18 cellular contexts compared by ENCODE assay signal in the genomic region with DNA sequence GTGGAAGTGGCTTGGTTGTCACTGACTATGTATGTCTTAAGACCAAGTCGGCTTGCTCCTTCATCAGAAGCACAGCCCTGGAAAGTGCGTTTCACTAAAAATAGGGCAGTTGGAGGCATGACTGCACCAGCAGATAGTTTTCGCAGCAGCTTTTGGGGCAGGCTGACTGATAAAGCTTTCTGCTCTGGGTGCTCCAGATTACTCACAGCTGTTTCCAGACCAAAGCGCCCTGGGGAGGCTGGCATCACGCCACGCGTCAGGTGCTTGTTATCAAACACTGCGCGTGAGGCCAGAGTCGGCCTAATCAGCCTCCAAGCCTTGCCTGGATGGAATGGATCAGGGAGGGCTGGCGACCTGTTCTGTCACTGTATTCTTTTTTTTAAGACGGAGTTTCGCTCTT. TPM values are rescaled to one million over a fixed set of nuclear protein-coding genes. Genes with fewer than 3 reads are reported as not detected.
A peak's percentile ranks its signal among the peaks of the same experiment; 100 is the strongest.
DNase-seq lines count a peak whose midpoint lies in the region; ATAC-seq and TF ChIP-seq lines count a peak whose summit lies in the region.
"Had no signal": no experiment of that assay in that cellular context is flagged by ENCODE, and none has a peak within 500 bp of the region (broad histone marks: within the 10 kb centered on the region; RNA-seq: fewer than 3 reads in every experiment).

No MANE protein-coding gene starts in this region.

- no peak overlapping the region for H2BK20ac ChIP-seq in IMR-90 (ENCODE audit: low read depth, low read length)

- BruUV-seq in IMR-90 (replicated peaks; lab: Mats Ljungman, UMichigan): no TSS peak

- H3K27me3 Mint-ChIP-seq in activated CD4-positive, alpha-beta T cell treated with anti-CD3 and anti-CD28 coated beads, Interleukin-2, amount 10 ng/mL, durations not matched to agents 24 days and 14 days: no peaks in the 10 kb centered on the region

- H2BK120ac ChIP-seq in IMR-90 (ENCODE audit: low read depth, low read length) (no peak overlapping the region), neuronal stem cell (ENCODE audit: low read depth, low read length) (no peak overlapping the region)

- H3K4me2 ChIP-seq in IMR-90 (ENCODE audit: low read depth, low read length) (no peak overlapping the region), neuronal stem cell (ENCODE audit: insufficient read depth, low read length, poor library complexity, severe bottlenecking) (no peak overlapping the region)

- POLR2A ChIA-PET in IMR-90 (lab: Charles Lee; ENCODE audit: unreplicated experiment): no interaction called here

- H2BK12ac ChIP-seq in neuronal stem cell (ENCODE audit: low read length): no peak overlapping the region

- dilution Hi-C loops in IMR-90 (cut with HindIII; ENCODE audit: low sequenced_read_pairs, unreplicated experiment): no loop called here

- H3K9ac ChIP-seq in IMR-90 (ENCODE audit: low read depth, low read length) (no peak overlapping the region), neuronal stem cell (ENCODE audit: low read depth, low read length, poor library complexity) (peak overlapping the region; percentile 45)
- H3K9ac ChIP-seq: parathyroid adenoma had no signal

- TF ChIP-seq POLR2A in IMR-90 (IDR thresholded peaks at IDR 0.05; ENCODE audit: low read depth, low read length): no peak

- no peak overlapping the region for H3K27ac ChIP-seq in IMR-90 (ENCODE audit: insufficient read depth, low read length)
- H3K27ac ChIP-seq in neuronal stem cell (replicated peaks; ENCODE audit: low read length): no peak overlapping the region
- H3K27ac ChIP-seq: colonic mucosa, parathyroid adenoma, SJSA1 had no signal

- ATAC-seq in IMR-90 (ENCODE audit: low read depth) (peak; percentile 59; the same call in 1 of the 2 replicates), GM19452 (IDR thresholded peaks at IDR 0.05; ENCODE audit: unreplicated experiment) (no peak), HG02588 (IDR thresholded peaks at IDR 0.05; ENCODE audit: unreplicated experiment) (no peak)
- ATAC-seq: activated CD8-positive, alpha-beta T cell treated with anti-CD3 and anti-CD28 coated beads for 36 hours; stimulated activated naive CD8-positive, alpha-beta T cell treated with anti-CD3 and anti-CD28 coated beads, Interleukin-15, amount 100 ng/mL, for 72 hours had no signal

- H4K91ac ChIP-seq in IMR-90 (ENCODE audit: insufficient read depth, low read depth, low read length) (no peak overlapping the region), neuronal stem cell (ENCODE audit: low read depth, low read length, poor library complexity) (no peak overlapping the region)

- no peaks in the 10 kb centered on the region for H4K20me1 ChIP-seq in IMR-90 (ENCODE audit: insufficient read depth, low read length)

- intact Hi-C loops in IMR-90 (cut with micrococcal nuclease): no loop called here
- intact Hi-C loops in activated CD4-positive, alpha-beta T cell treated with anti-CD3 and anti-CD28 coated beads, Interleukin-2, amount 10 ng/mL, durations not matched to agents 24 days and 14 days (cut with micrococcal nuclease): no loop called here

- peak; percentile 13 for DNase-seq in IMR-90
- DNase-seq in NCI-H345 (lab: John Stamatoyannopoulos, UW): peak; percentile 95
- peak; percentile 10 for DNase-seq in epithelial cell of esophagus (ENCODE audit: low read depth)
- no peak for DNase-seq in neuronal stem cell (ENCODE audit: low spot score)
- DNase-seq in activated CD4-positive, alpha-beta T cell treated with anti-CD3 and anti-CD28 coated beads, Interleukin-2, amount 10 ng/mL, durations not matched to agents 24 days and 14 days: no peak
- DNase-seq in iPS-NIHi7 (ENCODE audit: extremely low spot score): no peak
- DNase-seq: activated CD8-positive, alpha-beta T cell treated with anti-CD3 and anti-CD28 coated beads for 36 hours; colonic mucosa; H7; KG1; NCI-H1694; stimulated activated CD4-positive, alpha-beta T cell treated with anti-CD3 and anti-CD28 coated beads, Interleukin-12 subunit alpha, Interleukin-12 subunit beta, amount 100 ng/mL, for 4 hours; stimulated activated naive CD8-positive, alpha-beta T cell treated with anti-CD3 and anti-CD28 coated beads, Interleukin-15, amount 100 ng/mL, for 72 hours had no signal

- H3K27me3 ChIP-seq in IMR-90 (ENCODE audit: control insufficient read depth, insufficient read depth, low read length): peaks cover 17% of the 10 kb centered on the region
- H3K27me3 ChIP-seq in neuronal stem cell (ENCODE audit: control insufficient read depth in 3 of 3, insufficient read depth in 3 of 3, low read depth in 1 of 3, low read length in 3 of 3): peaks cover 0 to 13% (median 0%) of the 10 kb centered on the region in 3 experiments
- H3K27me3 ChIP-seq: colonic mucosa, SJSA1 had no signal

- no peak overlapping the region for H4K8ac ChIP-seq in IMR-90 (ENCODE audit: low read depth in 2 of 2, low read length in 2 of 2)
- no peak overlapping the region for H4K8ac ChIP-seq in neuronal stem cell (ENCODE audit: low read depth, low read length)

- no peaks in the 10 kb centered on the region for H3K9me1 ChIP-seq in IMR-90 (ENCODE audit: insufficient read depth, low read length)

- no peak overlapping the region for H2BK15ac ChIP-seq in IMR-90 (ENCODE audit: low read depth, low read length)
- H2BK15ac ChIP-seq in neuronal stem cell (ENCODE audit: low read length): no peak overlapping the region

- H3K18ac ChIP-seq in IMR-90 (ENCODE audit: low read depth, low read length): no peak overlapping the region
- no peak overlapping the region for H3K18ac ChIP-seq in neuronal stem cell (ENCODE audit: low read length)

- H3K14ac ChIP-seq in IMR-90 (replicated peaks; ENCODE audit: low read depth, low read length): no peak overlapping the region
- H3K14ac ChIP-seq in neuronal stem cell (ENCODE audit: low read length): no peak overlapping the region

- H2BK5ac ChIP-seq in IMR-90 (ENCODE audit: low read depth, low read length, poor library complexity, severe bottlenecking) (no peak overlapping the region), neuronal stem cell (ENCODE audit: low read length) (no peak overlapping the region)

- H2AK9ac ChIP-seq in IMR-90 (replicated peaks; ENCODE audit: low read depth, low read length, poor library complexity): no peak overlapping the region

- no peaks in the 10 kb centered on the region for H3K9me3 Mint-ChIP-seq in activated CD4-positive, alpha-beta T cell treated with anti-CD3 and anti-CD28 coated beads, Interleukin-2, amount 10 ng/mL, durations not matched to agents 24 days and 14 days
- H3K9me3 Mint-ChIP-seq: activated CD8-positive, alpha-beta T cell treated with anti-CD3 and anti-CD28 coated beads for 36 hours; stimulated activated naive CD8-positive, alpha-beta T cell treated with anti-CD3 and anti-CD28 coated beads, Interleukin-15, amount 100 ng/mL, for 72 hours had no signal

- in situ Hi-C loops in IMR-90 (cut with MboI; ENCODE audit: low sequenced_read_pairs): no loop called here

- H3K56ac ChIP-seq in IMR-90 (ENCODE audit: extremely low read depth, insufficient read depth, low read length): no peak overlapping the region

- no peak for TF ChIP-seq CTCF in IMR-90 (conservative IDR thresholded peaks at IDR 0.05; ENCODE audit: low read depth, low read length)
- TF ChIP-seq CTCF in epithelial cell of esophagus (IDR thresholded peaks at IDR 0.05; ENCODE audit: insufficient read depth, low read depth, low read length, missing control alignments): no peak

- no peaks in the 10 kb centered on the region for H3K4me1 Mint-ChIP-seq in activated CD4-positive, alpha-beta T cell treated with anti-CD3 and anti-CD28 coated beads, Interleukin-2, amount 10 ng/mL, durations not matched to agents 24 days and 14 days
- H3K4me1 Mint-ChIP-seq: stimulated activated naive CD8-positive, alpha-beta T cell treated with anti-CD3 and anti-CD28 coated beads, Interleukin-15, amount 100 ng/mL, for 72 hours had no signal

- H2AFZ ChIP-seq in IMR-90 (replicated peaks; ENCODE audit: low read length, poor library complexity): no peak overlapping the region
- H2AFZ ChIP-seq in neuronal stem cell (ENCODE audit: low read length): no peak overlapping the region
- H2AFZ ChIP-seq: parathyroid adenoma had no signal

- no peak for TF ChIP-seq RAD21 in IMR-90 (IDR thresholded peaks at IDR 0.05; ENCODE audit: low read length)

- H4K5ac ChIP-seq in IMR-90 (ENCODE audit: low read depth, low read length): no peak overlapping the region

- WGBS in IMR-90 (ENCODE audit: extremely low coverage in 2 of 2, insufficient read length in 1 of 2), 2 experiments: 32% methylated on average over 3 of the region's 13 CpGs; no CpG with 5 or more reads in 1 of the 2 experiments
- WGBS in neuronal stem cell (ENCODE audit: extremely low coverage in 2 of 2, insufficient read length in 2 of 2, insufficient replicate concordance in 1 of 2), 2 donors: no CpG with 5 or more reads among the region's 13 CpGs

- H3K36me3 ChIP-seq in IMR-90 (ENCODE audit: control insufficient read depth, insufficient read depth, low read length) (no peaks in the 10 kb centered on the region), neuronal stem cell (replicated peaks in 1 of 2; ENCODE audit: control insufficient read depth in 2 of 2, insufficient read depth in 2 of 2, low read length in 2 of 2) (no peaks in the 10 kb centered on the region)
- H3K36me3 ChIP-seq: colonic mucosa, SJSA1 had no signal

- H3K4ac ChIP-seq in IMR-90 (ENCODE audit: low read depth, low read length): no peak overlapping the region
- no peak overlapping the region for H3K4ac ChIP-seq in neuronal stem cell (ENCODE audit: low read length)

- H3K79me1 ChIP-seq in IMR-90 (ENCODE audit: low read depth in 1 of 2, low read length in 2 of 2) (no peaks in the 10 kb centered on the region), neuronal stem cell (ENCODE audit: low read depth, low read length) (no peaks in the 10 kb centered on the region)

- H3K9me3 ChIP-seq in IMR-90 (ENCODE audit: control insufficient read depth, insufficient read depth, low read length): no peaks in the 10 kb centered on the region
- no peaks in the 10 kb centered on the region for H3K9me3 ChIP-seq in neuronal stem cell (replicated peaks in 1 of 2; ENCODE audit: control insufficient read depth in 2 of 2, insufficient read depth in 1 of 2, low read depth in 1 of 2, low read length in 2 of 2)
- H3K9me3 ChIP-seq: colonic mucosa, SJSA1 had no signal

- H3K4me1 ChIP-seq in IMR-90 (ENCODE audit: control insufficient read depth, insufficient read depth, low read length) (no peaks in the 10 kb centered on the region), neuronal stem cell (ENCODE audit: control insufficient read depth in 2 of 2, insufficient read depth in 1 of 2, low read depth in 1 of 2, low read length in 2 of 2) (no peaks in the 10 kb centered on the region)
- H3K4me1 ChIP-seq: colonic mucosa, parathyroid adenoma, SJSA1 had no signal

- H2AK5ac ChIP-seq in IMR-90 (ENCODE audit: low read depth, low read length) (no peak overlapping the region), neuronal stem cell (ENCODE audit: low read depth, low read length) (no peak overlapping the region)

- no peaks in the 10 kb centered on the region for H3K36me3 Mint-ChIP-seq in activated CD4-positive, alpha-beta T cell treated with anti-CD3 and anti-CD28 coated beads, Interleukin-2, amount 10 ng/mL, durations not matched to agents 24 days and 14 days (ENCODE audit: low read depth)

- no peak overlapping the region for H3K4me3 ChIP-seq in IMR-90 (ENCODE audit: insufficient read depth, low read depth, low read length)
- no peak overlapping the region for H3K4me3 ChIP-seq in epithelial cell of esophagus (ENCODE audit: low read length)
- no peak overlapping the region for H3K4me3 ChIP-seq in neuronal stem cell (ENCODE audit: low read length in 2 of 2)
- H3K4me3 ChIP-seq: colonic mucosa, SJSA1 had no signal

- CTCF ChIA-PET in IMR-90 (lab: Yijun Ruan, JAX): no interaction called here

- H3K27ac Mint-ChIP-seq in activated CD4-positive, alpha-beta T cell treated with anti-CD3 and anti-CD28 coated beads, Interleukin-2, amount 10 ng/mL, durations not matched to agents 24 days and 14 days: no peak overlapping the region
- H3K27ac Mint-ChIP-seq: activated CD8-positive, alpha-beta T cell treated with anti-CD3 and anti-CD28 coated beads for 36 hours; stimulated activated naive CD8-positive, alpha-beta T cell treated with anti-CD3 and anti-CD28 coated beads, Interleukin-15, amount 100 ng/mL, for 72 hours had no signal

- H3K4me3 Mint-ChIP-seq in activated CD4-positive, alpha-beta T cell treated with anti-CD3 and anti-CD28 coated beads, Interleukin-2, amount 10 ng/mL, durations not matched to agents 24 days and 14 days: no peak overlapping the region
- H3K4me3 Mint-ChIP-seq: activated CD8-positive, alpha-beta T cell treated with anti-CD3 and anti-CD28 coated beads for 36 hours; stimulated activated naive CD8-positive, alpha-beta T cell treated with anti-CD3 and anti-CD28 coated beads, Interleukin-15, amount 100 ng/mL, for 72 hours had no signal

- H3K23ac ChIP-seq in IMR-90 (ENCODE audit: low read depth, low read length) (no peak overlapping the region), neuronal stem cell (ENCODE audit: low read depth, low read length, poor library complexity) (no peak overlapping the region)

RNA-seq across cellular contexts. Expression of gene LRRC10, which starts 13.3 kb away (rescaled TPM):
- not detected in 2 replicates for total RNA-seq in IMR-90 (2012; rRNA removed)
- not detected in 2 replicates for polyA plus RNA-seq in IMR-90 (2012; rRNA removed)
- not detected in 2 replicates for polyA plus RNA-seq in IMR-90 (2012; cell fraction: cytosol; rRNA removed)
- polyA plus RNA-seq in IMR-90 (2012; cell fraction: nucleus; rRNA removed; ENCODE audit: low replicate concordance): not detected in 2 replicates
- polyA plus RNA-seq in neuronal stem cell (2013, experiment 1 of 2): not detected
- polyA plus RNA-seq in neuronal stem cell (2013, experiment 2 of 2): not detected
- not detected in 2 replicates for total RNA-seq in activated CD4-positive, alpha-beta T cell treated with anti-CD3 and anti-CD28 coated beads, Interleukin-2, amount 10 ng/mL, durations not matched to agents 24 days and 14 days
- total RNA-seq: activated CD8-positive, alpha-beta T cell treated with anti-CD3 and anti-CD28 coated beads for 36 hours; colonic mucosa; epithelial cell of proximal tubule; H7; SJSA1 had no signal

RNA-seq across cellular contexts. Expression of gene CCT2, which starts 38.7 kb away (rescaled TPM):
- total RNA-seq in IMR-90 (2012; rRNA removed): 565 and 651 TPM in 2 replicates
- 194 TPM in 2 replicates for polyA plus RNA-seq in IMR-90 (2012; rRNA removed)
- 43.5 and 76.5 TPM in 2 replicates for polyA plus RNA-seq in IMR-90 (2012; cell fraction: cytosol; rRNA removed)
- 37.1 and 186 TPM in 2 replicates for polyA plus RNA-seq in IMR-90 (2012; cell fraction: nucleus; rRNA removed; ENCODE audit: low replicate concordance)
- polyA plus RNA-seq in neuronal stem cell (2013, experiment 1 of 2): 363 TPM
- polyA plus RNA-seq in neuronal stem cell (2013, experiment 2 of 2): 360 TPM
- total RNA-seq in activated CD4-positive, alpha-beta T cell treated with anti-CD3 and anti-CD28 coated beads, Interleukin-2, amount 10 ng/mL, durations not matched to agents 24 days and 14 days: 490 and 511 TPM in 2 replicates

Comparison
In these comparisons a context has a peak if more than half of its experiments do, and no peak if none do; other contexts are left out.
1. DNase-seq: peak in IMR-90 (single experiment), NCI-H345 (single experiment) and epithelial cell of esophagus (single experiment); none in neuronal stem cell (single experiment), activated CD4-positive, alpha-beta T cell treated with anti-CD3 and anti-CD28 coated beads, Interleukin-2, amount 10 ng/mL, durations not matched to agents 24 days and 14 days (single experiment) and iPS-NIHi7 (single experiment).